In genomic region chr14:76947078-76947837, GRCh38 we compare ENCODE assay signal across 1 cellular context.
TF ChIP-seq lines count a peak whose summit lies in the region.

No MANE protein-coding gene starts in this region.

TF ChIP-seq in HepG2, 621 proteins besides CTCF, POLR2A, EP300 and RAD21 (continued from another document and continues in another):
- TF ChIP-seq ZNF205 (CRISPR knock-in tag; IDR thresholded peaks at IDR 0.05) (no peak), BHLHE40 (IDR thresholded peaks at IDR 0.05; ENCODE audit: low read length) (no peak), PAF1 (CRISPR knock-in tag; IDR thresholded peaks at IDR 0.05) (no peak), PAXIP1 (CRISPR knock-in tag; conservative IDR thresholded peaks at IDR 0.05) (no peak), CC2D1A (CRISPR knock-in tag; IDR thresholded peaks at IDR 0.05) (no peak), CBX5 (CRISPR knock-in tag; IDR thresholded peaks at IDR 0.05; ENCODE audit: borderline replicate concordance) (peak; percentile 63; the same call in 1 of the 2 replicates), SP5 (CRISPR knock-in tag; IDR thresholded peaks at IDR 0.05; ENCODE audit: borderline replicate concordance, low read depth) (no peak), ZNF143 (CRISPR knock-in tag; IDR thresholded peaks at IDR 0.05) (no peak), KDM2A (CRISPR knock-in tag; IDR thresholded peaks at IDR 0.05; ENCODE audit: borderline replicate concordance, low read depth) (peak; percentile 73), ZSCAN29 (CRISPR knock-in tag; conservative IDR thresholded peaks at IDR 0.05) (0 out of 2 replicates have a peak, but pooled peaks have one; percentile 25), JUNB (CRISPR knock-in tag; IDR thresholded peaks at IDR 0.05; ENCODE audit: borderline replicate concordance) (no peak), ZNF547 (CRISPR knock-in tag; IDR thresholded peaks at IDR 0.05) (no peak), FOXO1 (CRISPR knock-in tag; IDR thresholded peaks at IDR 0.05) (peak; percentile 14; the same call in 1 of the 2 replicates), ZSCAN31 (CRISPR knock-in tag; IDR thresholded peaks at IDR 0.05; ENCODE audit: low read depth) (no peak), ZNF468 (CRISPR knock-in tag; IDR thresholded peaks at IDR 0.05) (no peak), ZNF430 (CRISPR knock-in tag; IDR thresholded peaks at IDR 0.05) (no peak), TFDP2 (CRISPR knock-in tag; IDR thresholded peaks at IDR 0.05) (0 out of 2 replicates have a peak, but pooled peaks have one; percentile 44), ZSCAN22 (CRISPR knock-in tag; IDR thresholded peaks at IDR 0.05) (no peak), SOX6 (IDR thresholded peaks at IDR 0.05) (no peak), SOX6 (CRISPR knock-in tag; IDR thresholded peaks at IDR 0.05) (no peak), ZNF790 (CRISPR knock-in tag; IDR thresholded peaks at IDR 0.05; ENCODE audit: borderline replicate concordance) (no peak), ZNF260 (CRISPR knock-in tag; IDR thresholded peaks at IDR 0.05; ENCODE audit: borderline replicate concordance, low read depth) (no peak), PCBP2 (optimal IDR thresholded peaks at IDR 0.05; ENCODE audit: low read depth, low read length, poor library complexity, severe bottlenecking) (no peak), ISX (CRISPR knock-in tag; conservative IDR thresholded peaks at IDR 0.05) (no peak), RFXAP (CRISPR knock-in tag; IDR thresholded peaks at IDR 0.05; ENCODE audit: borderline replicate concordance) (no peak), KLF9 (CRISPR knock-in tag; IDR thresholded peaks at IDR 0.05; ENCODE audit: low read depth) (no peak), SIX4 (CRISPR knock-in tag; IDR thresholded peaks at IDR 0.05) (no peak), ZNF235 (CRISPR knock-in tag; IDR thresholded peaks at IDR 0.05; ENCODE audit: borderline replicate concordance) (no peak), FOXM1 (CRISPR knock-in tag; IDR thresholded peaks at IDR 0.05) (no peak), ZNF354B (CRISPR knock-in tag; IDR thresholded peaks at IDR 0.05) (no peak), PAX8 (CRISPR knock-in tag; IDR thresholded peaks at IDR 0.05; ENCODE audit: borderline replicate concordance) (no peak), PTBP1 (IDR thresholded peaks at IDR 0.05; ENCODE audit: low read depth, low read length, poor library complexity, severe bottlenecking) (no peak), ZNF569 (CRISPR knock-in tag; IDR thresholded peaks at IDR 0.05; ENCODE audit: borderline replicate concordance) (no peak), ARID2 (CRISPR knock-in tag; IDR thresholded peaks at IDR 0.05; ENCODE audit: borderline replicate concordance) (no peak), KDM3A (CRISPR knock-in tag; IDR thresholded peaks at IDR 0.05; ENCODE audit: low read depth) (peak; percentile 59; the same call in 1 of the 2 replicates), ZBTB43 (CRISPR knock-in tag; conservative IDR thresholded peaks at IDR 0.05) (no peak), U2AF1 (optimal IDR thresholded peaks at IDR 0.05; ENCODE audit: low read depth, low read length) (no peak), ZNF530 (CRISPR knock-in tag; IDR thresholded peaks at IDR 0.05; ENCODE audit: low read depth) (no peak), ZNF781 (CRISPR knock-in tag; IDR thresholded peaks at IDR 0.05; ENCODE audit: borderline replicate concordance, not compliant biosample characterization) (no peak), ZNF709 (CRISPR knock-in tag; IDR thresholded peaks at IDR 0.05) (no peak), TCF7L2 (IDR thresholded peaks at IDR 0.05; ENCODE audit: low read depth, low read length) (no peak), RORA (CRISPR knock-in tag; IDR thresholded peaks at IDR 0.05) (no peak), KLF13 (CRISPR knock-in tag; IDR thresholded peaks at IDR 0.05) (no peak), ZBTB20 (CRISPR knock-in tag; IDR thresholded peaks at IDR 0.05; ENCODE audit: borderline replicate concordance, low read depth) (no peak), LRRFIP1 (CRISPR knock-in tag; conservative IDR thresholded peaks at IDR 0.05) (no peak), DMTF1 (CRISPR knock-in tag; IDR thresholded peaks at IDR 0.05) (no peak), TBL1XR1 (IDR thresholded peaks at IDR 0.05; ENCODE audit: borderline replicate concordance, low read length, partially characterized antibody) (no peak)
- TF ChIP-seq, protein P1, sequence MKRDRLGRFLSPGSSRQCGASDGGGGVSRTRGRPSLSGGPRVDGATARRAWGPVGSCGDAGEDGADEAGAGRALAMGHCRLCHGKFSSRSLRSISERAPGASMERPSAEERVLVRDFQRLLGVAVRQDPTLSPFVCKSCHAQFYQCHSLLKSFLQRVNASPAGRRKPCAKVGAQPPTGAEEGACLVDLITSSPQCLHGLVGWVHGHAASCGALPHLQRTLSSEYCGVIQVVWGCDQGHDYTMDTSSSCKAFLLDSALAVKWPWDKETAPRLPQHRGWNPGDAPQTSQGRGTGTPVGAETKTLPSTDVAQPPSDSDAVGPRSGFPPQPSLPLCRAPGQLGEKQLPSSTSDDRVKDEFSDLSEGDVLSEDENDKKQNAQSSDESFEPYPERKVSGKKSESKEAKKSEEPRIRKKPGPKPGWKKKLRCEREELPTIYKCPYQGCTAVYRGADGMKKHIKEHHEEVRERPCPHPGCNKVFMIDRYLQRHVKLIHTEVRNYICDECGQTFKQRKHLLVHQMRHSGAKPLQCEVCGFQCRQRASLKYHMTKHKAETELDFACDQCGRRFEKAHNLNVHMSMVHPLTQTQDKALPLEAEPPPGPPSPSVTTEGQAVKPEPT (CRISPR knock-in tag; IDR thresholded peaks at IDR 0.05; ENCODE audit: low read depth): no peak
- TF ChIP-seq, protein P2, sequence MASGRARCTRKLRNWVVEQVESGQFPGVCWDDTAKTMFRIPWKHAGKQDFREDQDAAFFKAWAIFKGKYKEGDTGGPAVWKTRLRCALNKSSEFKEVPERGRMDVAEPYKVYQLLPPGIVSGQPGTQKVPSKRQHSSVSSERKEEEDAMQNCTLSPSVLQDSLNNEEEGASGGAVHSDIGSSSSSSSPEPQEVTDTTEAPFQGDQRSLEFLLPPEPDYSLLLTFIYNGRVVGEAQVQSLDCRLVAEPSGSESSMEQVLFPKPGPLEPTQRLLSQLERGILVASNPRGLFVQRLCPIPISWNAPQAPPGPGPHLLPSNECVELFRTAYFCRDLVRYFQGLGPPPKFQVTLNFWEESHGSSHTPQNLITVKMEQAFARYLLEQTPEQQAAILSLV (CRISPR knock-in tag; IDR thresholded peaks at IDR 0.05; ENCODE audit: borderline replicate concordance): 0 out of 2 replicates have a peak, but pooled peaks have one; percentile 21
- TF ChIP-seq, protein P3, sequence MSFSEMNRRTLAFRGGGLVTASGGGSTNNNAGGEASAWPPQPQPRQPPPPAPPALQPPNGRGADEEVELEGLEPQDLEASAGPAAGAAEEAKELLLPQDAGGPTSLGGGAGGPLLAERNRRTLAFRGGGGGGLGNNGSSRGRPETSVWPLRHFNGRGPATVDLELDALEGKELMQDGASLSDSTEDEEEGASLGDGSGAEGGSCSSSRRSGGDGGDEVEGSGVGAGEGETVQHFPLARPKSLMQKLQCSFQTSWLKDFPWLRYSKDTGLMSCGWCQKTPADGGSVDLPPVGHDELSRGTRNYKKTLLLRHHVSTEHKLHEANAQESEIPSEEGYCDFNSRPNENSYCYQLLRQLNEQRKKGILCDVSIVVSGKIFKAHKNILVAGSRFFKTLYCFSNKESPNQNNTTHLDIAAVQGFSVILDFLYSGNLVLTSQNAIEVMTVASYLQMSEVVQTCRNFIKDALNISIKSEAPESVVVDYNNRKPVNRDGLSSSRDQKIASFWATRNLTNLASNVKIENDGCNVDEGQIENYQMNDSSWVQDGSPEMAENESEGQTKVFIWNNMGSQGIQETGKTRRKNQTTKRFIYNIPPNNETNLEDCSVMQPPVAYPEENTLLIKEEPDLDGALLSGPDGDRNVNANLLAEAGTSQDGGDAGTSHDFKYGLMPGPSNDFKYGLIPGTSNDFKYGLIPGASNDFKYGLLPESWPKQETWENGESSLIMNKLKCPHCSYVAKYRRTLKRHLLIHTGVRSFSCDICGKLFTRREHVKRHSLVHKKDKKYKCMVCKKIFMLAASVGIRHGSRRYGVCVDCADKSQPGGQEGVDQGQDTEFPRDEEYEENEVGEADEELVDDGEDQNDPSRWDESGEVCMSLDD (CRISPR knock-in tag; IDR thresholded peaks at IDR 0.05; ENCODE audit: borderline replicate concordance): no peak
- TF ChIP-seq, protein P4, sequence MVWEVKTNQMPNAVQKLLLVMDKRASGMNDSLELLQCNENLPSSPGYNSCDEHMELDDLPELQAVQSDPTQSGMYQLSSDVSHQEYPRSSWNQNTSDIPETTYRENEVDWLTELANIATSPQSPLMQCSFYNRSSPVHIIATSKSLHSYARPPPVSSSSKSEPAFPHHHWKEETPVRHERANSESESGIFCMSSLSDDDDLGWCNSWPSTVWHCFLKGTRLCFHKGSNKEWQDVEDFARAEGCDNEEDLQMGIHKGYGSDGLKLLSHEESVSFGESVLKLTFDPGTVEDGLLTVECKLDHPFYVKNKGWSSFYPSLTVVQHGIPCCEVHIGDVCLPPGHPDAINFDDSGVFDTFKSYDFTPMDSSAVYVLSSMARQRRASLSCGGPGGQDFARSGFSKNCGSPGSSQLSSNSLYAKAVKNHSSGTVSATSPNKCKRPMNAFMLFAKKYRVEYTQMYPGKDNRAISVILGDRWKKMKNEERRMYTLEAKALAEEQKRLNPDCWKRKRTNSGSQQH (CRISPR knock-in tag; IDR thresholded peaks at IDR 0.05; ENCODE audit: low read depth): no peak
